8 cellular contexts compared by ENCODE assay signal in the genomic region with DNA sequence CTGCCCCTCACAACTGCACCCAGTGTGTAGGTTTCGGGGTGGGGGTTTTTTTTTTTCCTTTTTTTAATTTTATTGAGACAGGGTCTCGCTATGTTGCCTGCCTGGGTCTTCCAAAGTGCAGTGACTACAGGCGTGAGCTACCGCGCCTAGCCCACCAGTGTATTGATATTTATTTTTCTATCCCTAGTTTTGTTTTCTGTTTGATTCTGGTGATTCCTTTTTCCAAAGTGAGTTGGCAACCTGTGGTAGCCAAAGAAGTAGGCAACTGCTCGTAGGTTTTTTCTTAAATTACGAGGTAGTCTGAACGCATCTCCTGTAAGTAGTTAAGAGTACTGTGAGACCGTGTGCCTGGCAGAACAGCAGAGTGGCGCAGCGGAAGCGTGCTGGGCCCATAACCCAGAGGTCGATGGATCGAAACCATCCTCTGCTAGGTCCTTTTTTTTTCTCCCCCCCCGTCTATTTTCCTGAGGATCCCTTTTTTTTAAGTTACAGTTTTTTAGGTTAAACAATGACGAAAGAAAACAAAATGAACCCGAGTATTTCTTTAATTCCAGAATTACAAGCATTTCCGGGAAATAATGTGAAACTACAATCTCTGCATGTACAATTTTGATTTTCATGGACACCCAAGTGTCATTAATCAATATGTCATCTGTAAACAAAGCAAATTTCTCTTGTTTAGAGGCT.
DNase-seq lines count a peak whose midpoint lies in the region; ATAC-seq and TF ChIP-seq lines count a peak whose summit lies in the region.

No MANE protein-coding gene starts in this region.

- H3K9me3 ChIP-seq in AG04450 (ENCODE audit: control insufficient read depth, insufficient read depth, low read length), result peaks cover 3% of the 10 kb centered on the region
- H3K9me3 ChIP-seq in HEK293 (ENCODE audit: control insufficient read depth, insufficient read depth, low read depth, low read length), result no peaks in the 10 kb centered on the region
- peaks cover 0 to 2% of the 10 kb centered on the region in 2 donors for H3K9me3 ChIP-seq in lung (ENCODE audit: control insufficient read depth in 2 of 2, insufficient read depth in 1 of 2, low read length in 1 of 2)

- no peak for TF ChIP-seq CTCF in AG04450 (IDR thresholded peaks at IDR 0.05; ENCODE audit: low read depth, low read length)
- no peak for TF ChIP-seq CTCF in HEK293 (tag by site-specific recombination; IDR thresholded peaks at IDR 0.05)
- TF ChIP-seq CTCF in lung (IDR thresholded peaks at IDR 0.05; ENCODE audit: control extremely low read depth, extremely low read depth), result no peak

- H3K4me1 ChIP-seq in HEK293 (ENCODE audit: control insufficient read depth, insufficient read depth, low read length), result no peaks in the 10 kb centered on the region
- H3K4me1 ChIP-seq in lung (ENCODE audit: control insufficient read depth in 2 of 2, insufficient read depth in 2 of 2, low read length in 2 of 2), result peaks cover 2 to 4% of the 10 kb centered on the region in 2 donors

- ATAC-seq in lung (ENCODE audit: insufficient read depth, low FRiP score) (peak; percentile 31), GM21381 (IDR thresholded peaks at IDR 0.05; ENCODE audit: unreplicated experiment) (no peak)

- DNase-seq in AG04450 (ENCODE audit: low read depth, low spot score) (no peak), NCI-H69 (lab: John Stamatoyannopoulos, UW) (peak; percentile 68), dermis blood vessel endothelial cell (peak; percentile 82), lung (ENCODE audit: low spot score) (peak; percentile 60)
- peak; percentile 66 to 68 for DNase-seq in activated CD4-positive, alpha-beta T cell treated with anti-CD3 and anti-CD28 coated beads, Interleukin-2, amount 50 U/mL, for 24 hours (ENCODE audit: low read depth in 1 of 2, low spot score in 1 of 2)
- DNase-seq in stimulated activated CD4-positive, alpha-beta T cell treated with anti-CD3 and anti-CD28 coated beads, TNF-alpha, amount 100 ng/mL, for 4 hours (ENCODE audit: low read depth in 3 of 3), result peak; percentile 37 to 62 (median 62)

- 3 to 5% methylated on average over 18 of the region's 18 CpGs for WGBS in lung, 2 donors

- POLR2A ChIA-PET in AG04450 (lab: Yijun Ruan, JAX) (interaction anchor here (1.1 to 4.7 kb wide), 3 partner anchors 14 to 861 kb away, joined by 5 to 69 read pairs (median 17); a partner anchor contains a TSS), HEK293 (lab: Yijun Ruan, JAX) (interaction anchor here (0.7 to 3.5 kb wide), 10 partner anchors 36 to 861 kb away, joined by 3 to 52 read pairs (median 6); a partner anchor contains a TSS)

- CTCF ChIA-PET in AG04450 (lab: Charles Lee) (interaction anchor here (0.6 kb wide), 1 partner anchor 11 kb away, joined by 3 read pairs; no protein-coding TSS in a partner anchor), HEK293 (lab: Yijun Ruan, JAX) (interaction anchor here (1.2 kb wide), 1 partner anchor 70 kb away, joined by 3 read pairs; a partner anchor contains a TSS)

- H3K4me3 ChIP-seq in AG04450 (ENCODE audit: low read depth, low read length), result peak overlapping the region; percentile 99
- peak overlapping the region; percentile 67 for H3K4me3 ChIP-seq in HEK293 (ENCODE audit: low read depth, low read length)
- peak overlapping the region; percentile 30 for H3K4me3 ChIP-seq in lung

- H3K27ac ChIP-seq in AG04450 (ENCODE audit: low read depth, low read length) (peak overlapping the region; percentile 98), HEK293 (ENCODE audit: extremely low read depth, low read depth, low read length) (peak overlapping the region; percentile 65), lung (ENCODE audit: low read depth in 1 of 2, low read length in 1 of 2) (peak overlapping the region; percentile 96 to 100)

- H3K36me3 ChIP-seq in HEK293 (ENCODE audit: control insufficient read depth in 2 of 2, insufficient read depth in 1 of 2, low read length in 2 of 2), result no peaks in the 10 kb centered on the region
- H3K36me3 ChIP-seq in lung (ENCODE audit: control insufficient read depth in 2 of 2, insufficient read depth in 2 of 2, low read length in 2 of 2), result no peaks in the 10 kb centered on the region

- H3K27me3 ChIP-seq in AG04450 (ENCODE audit: control insufficient read depth, insufficient read depth, low read length), result no peaks in the 10 kb centered on the region
- no peaks in the 10 kb centered on the region for H3K27me3 ChIP-seq in lung (ENCODE audit: control insufficient read depth, insufficient read depth)

TF ChIP-seq in HEK293, 187 proteins besides CTCF, POLR2A, EP300 and RAD21 (continues in another document):
- no peak for TF ChIP-seq GLIS2 (tag by site-specific recombination; IDR thresholded peaks at IDR 0.05)
- TF ChIP-seq ZNF76 (tag by site-specific recombination; IDR thresholded peaks at IDR 0.05; ENCODE audit: borderline replicate concordance, low read depth), result 0 out of 2 replicates have a peak, but pooled peaks have one; percentile 24
- peak; percentile 54 for TF ChIP-seq ZBTB17 (tag by site-specific recombination; IDR thresholded peaks at IDR 0.05)
- TF ChIP-seq, protein P1, sequence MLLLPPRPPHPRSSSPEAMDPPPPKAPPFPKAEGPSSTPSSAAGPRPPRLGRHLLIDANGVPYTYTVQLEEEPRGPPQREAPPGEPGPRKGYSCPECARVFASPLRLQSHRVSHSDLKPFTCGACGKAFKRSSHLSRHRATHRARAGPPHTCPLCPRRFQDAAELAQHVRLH (tag by site-specific recombination; IDR thresholded peaks at IDR 0.05), result peak; percentile 87
- TF ChIP-seq ZNF324 (tag by site-specific recombination; IDR thresholded peaks at IDR 0.05), result 0 out of 2 replicates have a peak, but pooled peaks have one; percentile 46
- TF ChIP-seq KLF9 (tag by site-specific recombination; IDR thresholded peaks at IDR 0.05; ENCODE audit: low read depth), result 0 out of 2 replicates have a peak, but pooled peaks have one; percentile 11
- no peak for TF ChIP-seq ZNF514 (tag by site-specific recombination; IDR thresholded peaks at IDR 0.05)
- peak; percentile 77; the same call in 1 of the 2 replicates for TF ChIP-seq ZNF501 (tag by site-specific recombination; IDR thresholded peaks at IDR 0.05)
- 0 out of 2 replicates have a peak, but pooled peaks have one; percentile 8 for TF ChIP-seq IKZF3 (tag by site-specific recombination; IDR thresholded peaks at IDR 0.05)
- TF ChIP-seq, protein P2, sequence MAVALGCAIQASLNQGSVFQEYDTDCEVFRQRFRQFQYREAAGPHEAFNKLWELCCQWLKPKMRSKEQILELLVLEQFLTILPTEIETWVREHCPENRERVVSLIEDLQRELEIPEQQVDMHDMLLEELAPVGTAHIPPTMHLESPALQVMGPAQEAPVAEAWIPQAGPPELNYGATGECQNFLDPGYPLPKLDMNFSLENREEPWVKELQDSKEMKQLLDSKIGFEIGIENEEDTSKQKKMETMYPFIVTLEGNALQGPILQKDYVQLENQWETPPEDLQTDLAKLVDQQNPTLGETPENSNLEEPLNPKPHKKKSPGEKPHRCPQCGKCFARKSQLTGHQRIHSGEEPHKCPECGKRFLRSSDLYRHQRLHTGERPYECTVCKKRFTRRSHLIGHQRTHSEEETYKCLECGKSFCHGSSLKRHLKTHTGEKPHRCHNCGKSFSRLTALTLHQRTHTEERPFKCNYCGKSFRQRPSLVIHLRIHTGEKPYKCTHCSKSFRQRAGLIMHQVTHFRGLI (tag by site-specific recombination; IDR thresholded peaks at IDR 0.05), result no peak
- TF ChIP-seq ZNF561 (tag by site-specific recombination; IDR thresholded peaks at IDR 0.05; ENCODE audit: borderline replicate concordance), result peak; percentile 68; the same call in 1 of the 2 replicates
- TF ChIP-seq ZNF146 (tag by site-specific recombination; IDR thresholded peaks at IDR 0.05), result 0 out of 2 replicates have a peak, but pooled peaks have one; percentile 12
- TF ChIP-seq ZFP41 (tag by site-specific recombination; IDR thresholded peaks at IDR 0.05; ENCODE audit: borderline replicate concordance), result no peak
- TF ChIP-seq, protein P3, sequence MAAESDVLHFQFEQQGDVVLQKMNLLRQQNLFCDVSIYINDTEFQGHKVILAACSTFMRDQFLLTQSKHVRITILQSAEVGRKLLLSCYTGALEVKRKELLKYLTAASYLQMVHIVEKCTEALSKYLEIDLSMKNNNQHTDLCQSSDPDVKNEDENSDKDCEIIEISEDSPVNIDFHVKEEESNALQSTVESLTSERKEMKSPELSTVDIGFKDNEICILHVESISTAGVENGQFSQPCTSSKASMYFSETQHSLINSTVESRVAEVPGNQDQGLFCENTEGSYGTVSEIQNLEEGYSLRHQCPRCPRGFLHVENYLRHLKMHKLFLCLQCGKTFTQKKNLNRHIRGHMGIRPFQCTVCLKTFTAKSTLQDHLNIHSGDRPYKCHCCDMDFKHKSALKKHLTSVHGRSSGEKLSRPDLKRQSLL (tag by site-specific recombination; IDR thresholded peaks at IDR 0.05), result no peak
- TF ChIP-seq, protein P4, sequence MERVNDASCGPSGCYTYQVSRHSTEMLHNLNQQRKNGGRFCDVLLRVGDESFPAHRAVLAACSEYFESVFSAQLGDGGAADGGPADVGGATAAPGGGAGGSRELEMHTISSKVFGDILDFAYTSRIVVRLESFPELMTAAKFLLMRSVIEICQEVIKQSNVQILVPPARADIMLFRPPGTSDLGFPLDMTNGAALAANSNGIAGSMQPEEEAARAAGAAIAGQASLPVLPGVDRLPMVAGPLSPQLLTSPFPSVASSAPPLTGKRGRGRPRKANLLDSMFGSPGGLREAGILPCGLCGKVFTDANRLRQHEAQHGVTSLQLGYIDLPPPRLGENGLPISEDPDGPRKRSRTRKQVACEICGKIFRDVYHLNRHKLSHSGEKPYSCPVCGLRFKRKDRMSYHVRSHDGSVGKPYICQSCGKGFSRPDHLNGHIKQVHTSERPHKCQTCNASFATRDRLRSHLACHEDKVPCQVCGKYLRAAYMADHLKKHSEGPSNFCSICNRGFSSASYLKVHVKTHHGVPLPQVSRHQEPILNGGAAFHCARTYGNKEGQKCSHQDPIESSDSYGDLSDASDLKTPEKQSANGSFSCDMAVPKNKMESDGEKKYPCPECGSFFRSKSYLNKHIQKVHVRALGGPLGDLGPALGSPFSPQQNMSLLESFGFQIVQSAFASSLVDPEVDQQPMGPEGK (tag by site-specific recombination; IDR thresholded peaks at IDR 0.05), result 0 out of 2 replicates have a peak, but pooled peaks have one; percentile 52
- TF ChIP-seq YY2 (tag by site-specific recombination; IDR thresholded peaks at IDR 0.05), result no peak
- peak; percentile 79 for TF ChIP-seq ZSCAN30 (tag by site-specific recombination; IDR thresholded peaks at IDR 0.05)
- peak; percentile 93 for TF ChIP-seq ZNF335 (tag by site-specific recombination; conservative IDR thresholded peaks at IDR 0.05)
- peak; percentile 84 for TF ChIP-seq ZSCAN23 (tag by site-specific recombination; IDR thresholded peaks at IDR 0.05)
- 0 out of 2 replicates have a peak, but pooled peaks have one; percentile 55 for TF ChIP-seq YY1 (tag by site-specific recombination; IDR thresholded peaks at IDR 0.05)
- peak; percentile 15; the same call in 1 of the 2 replicates for TF ChIP-seq ZNF654 (tag by site-specific recombination; IDR thresholded peaks at IDR 0.05; ENCODE audit: low read depth)
- TF ChIP-seq KLF1 (tag by site-specific recombination; IDR thresholded peaks at IDR 0.05), result no peak; the same call in 1 of the 2 replicates

Comparison
In these comparisons a context has a peak if more than half of its experiments do, and no peak if none do; other contexts are left out.
1. H3K4me3 ChIP-seq: peak in every context shown above with its lines; median percentile 99 in AG04450; 67 in HEK293; 30 in lung.